ENCODE assay signal across 14 cellular contexts in genomic region chr4:61918507-61919462, GRCh38.
"Had no signal": no experiment of that assay in that cellular context is flagged by ENCODE, and none has a peak within 500 bp of the region (broad histone marks: within the 10 kb centered on the region; RNA-seq: fewer than 3 reads in every experiment).

No MANE protein-coding gene starts in this region.

- H3K27me3 Mint-ChIP-seq: activated CD4-positive, alpha-beta memory T cell treated with anti-CD3 and anti-CD28 coated beads for 36 hours; activated naive CD8-positive, alpha-beta T cell treated with anti-CD3 and anti-CD28 coated beads, Interleukin-2, amount 50 U/mL, for 24 hours; naive thymus-derived CD4-positive, alpha-beta T cell; stimulated activated naive CD8-positive, alpha-beta T cell treated with anti-CD3 and anti-CD28 coated beads, Interleukin-15, Interleukin-2, amounts not matched to agents 100 ng/mL and 50 ng/mL, for 24 hours had no signal

- ATAC-seq: activated naive CD8-positive, alpha-beta T cell treated with anti-CD3 and anti-CD28 coated beads, Interleukin-2, amount 50 U/mL, for 24 hours; foreskin keratinocyte; left cardiac atrium; naive thymus-derived CD4-positive, alpha-beta T cell; psoas muscle had no signal

- H3K4me1 Mint-ChIP-seq: activated naive CD8-positive, alpha-beta T cell treated with anti-CD3 and anti-CD28 coated beads, Interleukin-2, amount 50 U/mL, for 24 hours; naive thymus-derived CD4-positive, alpha-beta T cell had no signal

- H3K36me3 Mint-ChIP-seq: activated CD4-positive, alpha-beta memory T cell treated with anti-CD3 and anti-CD28 coated beads for 36 hours; naive thymus-derived CD4-positive, alpha-beta T cell had no signal

- H3K27ac Mint-ChIP-seq: activated CD4-positive, alpha-beta memory T cell treated with anti-CD3 and anti-CD28 coated beads for 36 hours; activated naive CD8-positive, alpha-beta T cell treated with anti-CD3 and anti-CD28 coated beads, Interleukin-2, amount 50 U/mL, for 24 hours; naive thymus-derived CD4-positive, alpha-beta T cell; stimulated activated naive CD8-positive, alpha-beta T cell treated with anti-CD3 and anti-CD28 coated beads, Interleukin-15, Interleukin-2, amounts not matched to agents 100 ng/mL and 50 ng/mL, for 24 hours had no signal

- H3K4me3 Mint-ChIP-seq: activated CD4-positive, alpha-beta memory T cell treated with anti-CD3 and anti-CD28 coated beads for 36 hours; activated naive CD8-positive, alpha-beta T cell treated with anti-CD3 and anti-CD28 coated beads, Interleukin-2, amount 50 U/mL, for 24 hours; naive thymus-derived CD4-positive, alpha-beta T cell; stimulated activated naive CD8-positive, alpha-beta T cell treated with anti-CD3 and anti-CD28 coated beads, Interleukin-15, Interleukin-2, amounts not matched to agents 100 ng/mL and 50 ng/mL, for 24 hours had no signal

- DNase-seq: activated CD4-positive, alpha-beta memory T cell treated with anti-CD3 and anti-CD28 coated beads for 36 hours; activated CD4-positive, alpha-beta T cell treated with anti-CD3 and anti-CD28 coated beads for 1 hour; activated naive CD4-positive, alpha-beta T cell; activated naive CD8-positive, alpha-beta T cell treated with anti-CD3 and anti-CD28 coated beads, Interleukin-2, amount 50 U/mL, for 24 hours; colonic mucosa; foreskin keratinocyte; head of caudate nucleus; left cardiac atrium; naive thymus-derived CD4-positive, alpha-beta T cell; occipital lobe; psoas muscle; stimulated activated CD4-positive, alpha-beta T cell treated with anti-CD3 and anti-CD28 coated beads, Interleukin-4, amount 100 ng/mL, for 1 hour; upper lobe of left lung had no signal
